10 cellular contexts compared by ENCODE assay signal in genomic region chr18:56402872-56403516, GRCh38.
DNase-seq lines count a peak whose midpoint lies in the region; ATAC-seq and TF ChIP-seq lines count a peak whose summit lies in the region.
"Had no signal": no experiment of that assay in that cellular context is flagged by ENCODE, and none has a peak within 500 bp of the region (broad histone marks: within the 10 kb centered on the region; RNA-seq: fewer than 3 reads in every experiment).

No MANE protein-coding gene starts in this region.

- H3K4me3 ChIP-seq in foreskin fibroblast (ENCODE audit: low read depth in 1 of 2, low read length in 2 of 2) (no peak overlapping the region), smooth muscle cell (no peak overlapping the region), transverse colon (no peak overlapping the region)

- TF ChIP-seq CTCF in foreskin fibroblast (IDR thresholded peaks at IDR 0.05; ENCODE audit: low read depth, low read length): no peak
- TF ChIP-seq CTCF in smooth muscle cell (IDR thresholded peaks at IDR 0.05; ENCODE audit: borderline replicate concordance, insufficient read depth, poor library complexity, severe bottlenecking): no peak
- no peak for TF ChIP-seq CTCF in transverse colon (IDR thresholded peaks at IDR 0.05)

- no peak overlapping the region for H2AFZ ChIP-seq in smooth muscle cell (ENCODE audit: low read depth)

- H3K4me1 ChIP-seq in smooth muscle cell (ENCODE audit: low read depth) (no peaks in the 10 kb centered on the region), transverse colon (no peaks in the 10 kb centered on the region)

- no peaks in the 10 kb centered on the region for H3K27me3 ChIP-seq in smooth muscle cell (ENCODE audit: low read depth)
- H3K27me3 ChIP-seq in transverse colon: no peaks in the 10 kb centered on the region

- WGBS in smooth muscle cell (ENCODE audit: low lambda C conversion rate): 27% methylated on average over 1 of the region's 1 CpG
- WGBS in transverse colon (ENCODE audit: low coverage in 1 of 2), 2 donors: 76 to 85% methylated on average over 1 of the region's 1 CpG

- intact Hi-C loops in transverse colon (cut with DNase I; ENCODE audit: low total_unique reads): no loop called here

- H3K27ac ChIP-seq in smooth muscle cell (ENCODE audit: low read depth) (peak overlapping the region; percentile 78), transverse colon (no peak overlapping the region)

- H3F3A ChIP-seq in smooth muscle cell (ENCODE audit: low read depth): no peaks in the 10 kb centered on the region

- no peaks in the 10 kb centered on the region for H3K79me2 ChIP-seq in smooth muscle cell (ENCODE audit: low read depth)

- peak overlapping the region; percentile 62 for H3K4me2 ChIP-seq in smooth muscle cell

- ATAC-seq in SK-N-SH treated with all-trans-retinoic acid at 6 μM for 48 hours (peak; percentile 89), HG03439 (IDR thresholded peaks at IDR 0.05; ENCODE audit: unreplicated experiment) (no peak)
- ATAC-seq: stimulated activated naive CD8-positive, alpha-beta T cell treated with anti-CD3 and anti-CD28 coated beads, Interleukin-15, amount 100 ng/mL, for 72 hours had no signal

- H4K20me1 ChIP-seq in smooth muscle cell (ENCODE audit: low read depth): no peaks in the 10 kb centered on the region

- H3K9ac ChIP-seq in smooth muscle cell (ENCODE audit: low read depth): peak overlapping the region; percentile 24

- no peak for TF ChIP-seq POLR2A in transverse colon (IDR thresholded peaks at IDR 0.05)

- H3K9me3 ChIP-seq in smooth muscle cell (replicated peaks; ENCODE audit: low read depth): no peaks in the 10 kb centered on the region
- H3K9me3 ChIP-seq in transverse colon: no peaks in the 10 kb centered on the region

- in situ Hi-C loops in transverse colon (cut with MboI; ENCODE audit: low pct_ligation_motif_present in 1 of 4, low pct_unique_long_range_greater_than_20kb in 1 of 4, low sequenced_read_pairs in 3 of 4): no loop called here

- H3K36me3 ChIP-seq in smooth muscle cell (ENCODE audit: low read depth): no peaks in the 10 kb centered on the region
- no peaks in the 10 kb centered on the region for H3K36me3 ChIP-seq in transverse colon

- DNase-seq in HCEC 1CT (peak; percentile 87), foreskin fibroblast (peak; percentile 76 to 88), smooth muscle cell (lab: John Stamatoyannopoulos, UW; ENCODE audit: unreplicated experiment) (no peak), cerebellar cortex (ENCODE audit: low spot score) (no peak), transverse colon (no peak)
- DNase-seq in stimulated activated CD4-positive, alpha-beta T cell treated with anti-CD3 and anti-CD28 coated beads, Interleukin-2, amount 100 ng/mL, for 24 hours: no peak
- DNase-seq: NCI-H524 treated with DMSO at 0.1 percent for 48 hours; stimulated activated naive CD8-positive, alpha-beta T cell treated with anti-CD3 and anti-CD28 coated beads, Interleukin-15, amount 100 ng/mL, for 72 hours had no signal

- TF ChIP-seq EP300 in transverse colon (IDR thresholded peaks at IDR 0.05; ENCODE audit: low read depth): no peak

TF ChIP-seq in SK-N-SH treated with all-trans-retinoic acid at 6 μM for 48 hours, 23 proteins besides CTCF, POLR2A, EP300 and RAD21:
- TF ChIP-seq SNAI2 (CRISPR knock-in tag; IDR thresholded peaks at IDR 0.05) (no peak), RARB (CRISPR knock-in tag; IDR thresholded peaks at IDR 0.05) (no peak), ZNF70 (CRISPR knock-in tag; IDR thresholded peaks at IDR 0.05) (no peak), ISL1 (CRISPR knock-in tag; IDR thresholded peaks at IDR 0.05) (peak; percentile 87), PATZ1 (CRISPR knock-in tag; IDR thresholded peaks at IDR 0.05; ENCODE audit: borderline replicate concordance) (no peak), ARNTL (CRISPR knock-in tag; IDR thresholded peaks at IDR 0.05; ENCODE audit: borderline replicate concordance, low read depth) (no peak), OSR1 (CRISPR knock-in tag; IDR thresholded peaks at IDR 0.05) (no peak), CREB5 (CRISPR knock-in tag; IDR thresholded peaks at IDR 0.05; ENCODE audit: low read depth) (peak; percentile 50), CSDC2 (CRISPR knock-in tag; IDR thresholded peaks at IDR 0.05) (no peak), CSRNP3 (CRISPR knock-in tag; IDR thresholded peaks at IDR 0.05) (no peak), PPARA (CRISPR knock-in tag; IDR thresholded peaks at IDR 0.05; ENCODE audit: borderline replicate concordance) (no peak)

Comparison
In these comparisons a context has a peak if more than half of its experiments do, and no peak if none do; other contexts are left out.
1. DNase-seq: peak in HCEC 1CT (single experiment) and foreskin fibroblast (2 of 2); none in smooth muscle cell (single experiment), stimulated activated CD4-positive, alpha-beta T cell treated with anti-CD3 and anti-CD28 coated beads, Interleukin-2, amount 100 ng/mL, for 24 hours (0 of 2), cerebellar cortex (single experiment) and transverse colon (single experiment).